In genomic region chr20:19423097-19423891, GRCh38 we compare ENCODE assay signal across 21 cellular contexts.
"Had no signal": no experiment of that assay in that cellular context is flagged by ENCODE, and none has a peak within 500 bp of the region (broad histone marks: within the 10 kb centered on the region; RNA-seq: fewer than 3 reads in every experiment).

No MANE protein-coding gene starts in this region.

- H3K9ac ChIP-seq: parathyroid adenoma had no signal

- H3K36me3 Mint-ChIP-seq: activated CD4-positive, alpha-beta memory T cell treated with anti-CD3 and anti-CD28 coated beads for 36 hours; activated naive CD8-positive, alpha-beta T cell treated with anti-CD3 and anti-CD28 coated beads for 36 hours; immature natural killer cell; memory B cell; naive B cell; stimulated activated naive B cell treated with anti-CD40 and anti-IgM and Interleukin-4, amounts not matched to agents 10 μg/mL and 1 μg/mL and 100 μg/mL, for 72 hours had no signal

- H3K27ac Mint-ChIP-seq: activated CD4-positive, alpha-beta memory T cell treated with anti-CD3 and anti-CD28 coated beads for 36 hours; activated CD4-positive, alpha-beta T cell treated with anti-CD3 and anti-CD28 coated beads for 36 hours; activated naive CD8-positive, alpha-beta T cell treated with anti-CD3 and anti-CD28 coated beads for 36 hours; immature natural killer cell; memory B cell; naive B cell; stimulated activated naive B cell treated with anti-CD40 and anti-IgM and Interleukin-4, amounts not matched to agents 10 μg/mL and 1 μg/mL and 100 μg/mL, for 72 hours had no signal

- H2AFZ ChIP-seq: parathyroid adenoma had no signal

- H3K27ac ChIP-seq: body of pancreas, coronary artery, parathyroid adenoma, sigmoid colon, spleen, WERI-Rb-1 had no signal

- H3K27me3 ChIP-seq: body of pancreas, sigmoid colon, spleen had no signal

- ATAC-seq: activated CD4-positive, alpha-beta T cell treated with anti-CD3 and anti-CD28 coated beads for 36 hours; body of pancreas; mucosa of descending colon; stimulated activated naive B cell treated with anti-CD40 and anti-IgM and Interleukin-4, amounts not matched to agents 10 μg/mL and 1 μg/mL and 100 μg/mL, for 72 hours had no signal

- H3K9me3 Mint-ChIP-seq: activated CD4-positive, alpha-beta memory T cell treated with anti-CD3 and anti-CD28 coated beads for 36 hours; activated naive CD8-positive, alpha-beta T cell treated with anti-CD3 and anti-CD28 coated beads for 36 hours had no signal

- H3K9me3 ChIP-seq: body of pancreas, mucosa of descending colon, sigmoid colon had no signal

- H3K4me1 ChIP-seq: body of pancreas had no signal

- H3K4me3 ChIP-seq: body of pancreas, coronary artery, mucosa of descending colon, sigmoid colon, spleen had no signal

- H3K36me3 ChIP-seq: sigmoid colon, spleen, WERI-Rb-1 had no signal

- H3K27me3 Mint-ChIP-seq: activated CD4-positive, alpha-beta memory T cell treated with anti-CD3 and anti-CD28 coated beads for 36 hours; activated CD4-positive, alpha-beta T cell treated with anti-CD3 and anti-CD28 coated beads for 36 hours; activated naive CD8-positive, alpha-beta T cell treated with anti-CD3 and anti-CD28 coated beads for 36 hours had no signal

- H3K79me2 ChIP-seq: parathyroid adenoma had no signal

- H3K4me3 Mint-ChIP-seq: activated CD4-positive, alpha-beta memory T cell treated with anti-CD3 and anti-CD28 coated beads for 36 hours; activated CD4-positive, alpha-beta T cell treated with anti-CD3 and anti-CD28 coated beads for 36 hours; activated naive CD8-positive, alpha-beta T cell treated with anti-CD3 and anti-CD28 coated beads for 36 hours; immature natural killer cell; memory B cell; naive B cell; stimulated activated naive B cell treated with anti-CD40 and anti-IgM and Interleukin-4, amounts not matched to agents 10 μg/mL and 1 μg/mL and 100 μg/mL, for 72 hours had no signal

- DNase-seq: activated CD4-positive, alpha-beta memory T cell treated with anti-CD3 and anti-CD28 coated beads for 36 hours; activated CD4-positive, alpha-beta T cell treated with anti-CD3 and anti-CD28 coated beads for 36 hours; activated naive CD8-positive, alpha-beta T cell treated with anti-CD3 and anti-CD28 coated beads for 36 hours; activated T-cell treated with anti-CD3 and anti-CD28 coated beads for 4 hours; amniotic stem cell; body of pancreas; central memory CD4-positive, alpha-beta T cell; erythroblast; hypothalamus; immature natural killer cell; kidney glomerular epithelial cell; mucosa of descending colon; naive B cell; sigmoid colon; spleen; stimulated activated naive B cell treated with anti-CD40 and anti-IgM and Interleukin-4, amounts not matched to agents 10 μg/mL and 1 μg/mL and 100 μg/mL, for 72 hours; T-helper 2 cell; WERI-Rb-1 had no signal

- H3K4me1 Mint-ChIP-seq: activated CD4-positive, alpha-beta T cell treated with anti-CD3 and anti-CD28 coated beads for 36 hours; activated naive CD8-positive, alpha-beta T cell treated with anti-CD3 and anti-CD28 coated beads for 36 hours; immature natural killer cell; memory B cell had no signal
